8 cellular contexts compared by ENCODE assay signal in the genomic region with DNA sequence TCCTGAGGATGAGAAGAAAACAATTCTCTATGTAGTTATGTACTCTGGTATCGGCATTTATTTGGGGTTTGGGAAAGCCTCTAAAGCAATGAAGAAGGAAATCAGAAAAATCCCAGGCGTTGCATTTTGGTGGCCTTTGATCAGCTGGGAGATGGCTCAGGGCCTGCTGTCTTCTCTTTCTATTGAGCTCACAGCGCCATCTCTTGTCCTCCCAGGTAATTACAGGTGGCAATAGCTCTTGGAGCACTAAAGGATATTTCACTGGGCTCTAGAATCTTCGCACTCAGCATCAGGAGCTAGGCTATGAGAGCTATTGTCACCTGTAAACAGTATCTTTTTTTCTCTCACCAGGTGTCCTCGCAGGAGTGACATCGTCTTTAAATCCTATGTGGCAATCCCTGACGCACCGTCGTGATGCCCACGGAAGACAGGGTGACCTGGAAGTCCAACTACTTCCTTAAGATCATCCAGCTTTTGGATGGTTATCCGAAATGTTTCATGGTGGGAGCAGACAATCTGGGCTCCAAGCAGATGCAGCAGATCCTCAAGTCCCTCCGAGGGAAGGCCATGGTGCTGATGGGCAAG.
DNase-seq lines count a peak whose midpoint lies in the region; ATAC-seq and TF ChIP-seq lines count a peak whose summit lies in the region.

No MANE protein-coding gene starts in this region.

- H3K9me3 ChIP-seq in upper lobe of left lung = no peaks in the 10 kb centered on the region

- no peak overlapping the region for H3K4me3 ChIP-seq in upper lobe of left lung

- WGBS in upper lobe of left lung, 2 donors = 32 to 39% methylated on average over 12 of the region's 12 CpGs

- no peaks in the 10 kb centered on the region for H3K36me3 ChIP-seq in upper lobe of left lung

- H3K4me1 ChIP-seq in upper lobe of left lung = no peaks in the 10 kb centered on the region

- TF ChIP-seq POLR2A in upper lobe of left lung (IDR thresholded peaks at IDR 0.05) = no peak

- no peaks in the 10 kb centered on the region for H3K27me3 ChIP-seq in upper lobe of left lung

- peak; percentile 75 for ATAC-seq in HG02588 (IDR thresholded peaks at IDR 0.05; ENCODE audit: unreplicated experiment)
- ATAC-seq in upper lobe of left lung (ENCODE audit: low FRiP score in 2 of 2) = peak; percentile 70 to 85

- peak; percentile 35 to 75 (median 72) for TF ChIP-seq CTCF in upper lobe of left lung (IDR thresholded peaks at IDR 0.05)

- DNase-seq in activated effector memory CD4-positive, alpha-beta T cell treated with anti-CD3 and anti-CD28 coated beads, Interleukin-2, amount 50 U/mL, for 16 hours = peak; percentile 66
- DNase-seq in activated effector memory CD4-positive, alpha-beta T cell treated with Interleukin-2 at 50 U/mL for 16 hours = no peak
- peak; percentile 82 for DNase-seq in NCI-H1105 (lab: John Stamatoyannopoulos, UW)
- peak; percentile 38 for DNase-seq in SW480 (ENCODE audit: low spot score)
- peak; percentile 39 for DNase-seq in epidermal melanocyte (ENCODE audit: insufficient read length, low spot score)
- DNase-seq in midbrain (lab: John Stamatoyannopoulos, UW) = peak; percentile 80
- DNase-seq in upper lobe of left lung = peak in 1 of 2 donors; percentile 59

- no peak overlapping the region for H3K27ac ChIP-seq in upper lobe of left lung

- no peak for TF ChIP-seq EP300 in upper lobe of left lung (IDR thresholded peaks at IDR 0.05)
